In genomic region chr11:126062679-126063509, GRCh38 we compare ENCODE assay signal across 1 cellular context.
A peak's percentile ranks its signal among the peaks of the same experiment; 100 is the strongest.
TF ChIP-seq lines count a peak whose summit lies in the region.

A gene with protein sequence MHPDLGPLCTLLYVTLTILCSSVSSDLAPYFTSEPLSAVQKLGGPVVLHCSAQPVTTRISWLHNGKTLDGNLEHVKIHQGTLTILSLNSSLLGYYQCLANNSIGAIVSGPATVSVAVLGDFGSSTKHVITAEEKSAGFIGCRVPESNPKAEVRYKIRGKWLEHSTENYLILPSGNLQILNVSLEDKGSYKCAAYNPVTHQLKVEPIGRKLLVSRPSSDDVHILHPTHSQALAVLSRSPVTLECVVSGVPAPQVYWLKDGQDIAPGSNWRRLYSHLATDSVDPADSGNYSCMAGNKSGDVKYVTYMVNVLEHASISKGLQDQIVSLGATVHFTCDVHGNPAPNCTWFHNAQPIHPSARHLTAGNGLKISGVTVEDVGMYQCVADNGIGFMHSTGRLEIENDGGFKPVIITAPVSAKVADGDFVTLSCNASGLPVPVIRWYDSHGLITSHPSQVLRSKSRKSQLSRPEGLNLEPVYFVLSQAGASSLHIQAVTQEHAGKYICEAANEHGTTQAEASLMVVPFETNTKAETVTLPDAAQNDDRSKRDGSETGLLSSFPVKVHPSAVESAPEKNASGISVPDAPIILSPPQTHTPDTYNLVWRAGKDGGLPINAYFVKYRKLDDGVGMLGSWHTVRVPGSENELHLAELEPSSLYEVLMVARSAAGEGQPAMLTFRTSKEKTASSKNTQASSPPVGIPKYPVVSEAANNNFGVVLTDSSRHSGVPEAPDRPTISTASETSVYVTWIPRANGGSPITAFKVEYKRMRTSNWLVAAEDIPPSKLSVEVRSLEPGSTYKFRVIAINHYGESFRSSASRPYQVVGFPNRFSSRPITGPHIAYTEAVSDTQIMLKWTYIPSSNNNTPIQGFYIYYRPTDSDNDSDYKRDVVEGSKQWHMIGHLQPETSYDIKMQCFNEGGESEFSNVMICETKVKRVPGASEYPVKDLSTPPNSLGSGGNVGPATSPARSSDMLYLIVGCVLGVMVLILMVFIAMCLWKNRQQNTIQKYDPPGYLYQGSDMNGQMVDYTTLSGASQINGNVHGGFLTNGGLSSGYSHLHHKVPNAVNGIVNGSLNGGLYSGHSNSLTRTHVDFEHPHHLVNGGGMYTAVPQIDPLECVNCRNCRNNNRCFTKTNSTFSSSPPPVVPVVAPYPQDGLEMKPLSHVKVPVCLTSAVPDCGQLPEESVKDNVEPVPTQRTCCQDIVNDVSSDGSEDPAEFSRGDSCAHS (N-terminal part only) (minus strand): TSS chr11:126062866. CDS start chr11:126023476, 39,390 bp downstream.

TF ChIP-seq in K562, 482 proteins besides CTCF, POLR2A, EP300 and RAD21 (continued from another document and continues in another):
- TF ChIP-seq ZNF398 (CRISPR knock-in tag; IDR thresholded peaks at IDR 0.05), result no peak
- no peak for TF ChIP-seq RBBP5 (IDR thresholded peaks at IDR 0.05; ENCODE audit: borderline replicate concordance, insufficient read depth, low read length, poor library complexity, severe bottlenecking)
- no peak for TF ChIP-seq TAF9B (IDR thresholded peaks at IDR 0.05; ENCODE audit: partially characterized antibody)
- no peak for TF ChIP-seq CREB3 (tag; conservative IDR thresholded peaks at IDR 0.05; ENCODE audit: low read depth)
- TF ChIP-seq ZNF644 (tag; IDR thresholded peaks at IDR 0.05; ENCODE audit: low read depth), result no peak
- TF ChIP-seq HCFC1 (IDR thresholded peaks at IDR 0.05; ENCODE audit: low read depth, low read length), result peak; percentile 20; the same call in 1 of the 2 replicates
- no peak for TF ChIP-seq LCOR (CRISPR knock-in tag; IDR thresholded peaks at IDR 0.05)
- TF ChIP-seq ZBTB17 (CRISPR knock-in tag; IDR thresholded peaks at IDR 0.05), result peak; percentile 48; the same call in 1 of the 2 replicates
- TF ChIP-seq NR3C1 (CRISPR knock-in tag; IDR thresholded peaks at IDR 0.05), result no peak
- TF ChIP-seq SMARCA4 (IDR thresholded peaks at IDR 0.05), result no peak
- TF ChIP-seq RAD51 (IDR thresholded peaks at IDR 0.05; ENCODE audit: borderline replicate concordance, low read depth), result no peak
- TF ChIP-seq PYGO2 (tag; IDR thresholded peaks at IDR 0.05), result peak; percentile 34; the same call in 1 of the 2 replicates
- peak; percentile 68; the same call in 1 of the 2 replicates for TF ChIP-seq ZEB2 (IDR thresholded peaks at IDR 0.05)
- TF ChIP-seq ZBTB34 (CRISPR knock-in tag; IDR thresholded peaks at IDR 0.05), result no peak
- TF ChIP-seq SUPT5H (IDR thresholded peaks at IDR 0.05), result no peak
- no peak for TF ChIP-seq DDX20 (tag; IDR thresholded peaks at IDR 0.05; ENCODE audit: low read depth)
- TF ChIP-seq NR2C2 (CRISPR knock-in tag; IDR thresholded peaks at IDR 0.05), result no peak
- TF ChIP-seq NR2C2 (tag; IDR thresholded peaks at IDR 0.05), result peak; percentile 72
- no peak for TF ChIP-seq RBM34 (IDR thresholded peaks at IDR 0.05; ENCODE audit: borderline replicate concordance, insufficient read depth, low read length)
- TF ChIP-seq NFIX (CRISPR knock-in tag; IDR thresholded peaks at IDR 0.05; ENCODE audit: low read depth), result peak; percentile 87
- no peak for TF ChIP-seq SIRT6 (IDR thresholded peaks at IDR 0.05; ENCODE audit: low read depth, low read length)
- TF ChIP-seq, protein P1, sequence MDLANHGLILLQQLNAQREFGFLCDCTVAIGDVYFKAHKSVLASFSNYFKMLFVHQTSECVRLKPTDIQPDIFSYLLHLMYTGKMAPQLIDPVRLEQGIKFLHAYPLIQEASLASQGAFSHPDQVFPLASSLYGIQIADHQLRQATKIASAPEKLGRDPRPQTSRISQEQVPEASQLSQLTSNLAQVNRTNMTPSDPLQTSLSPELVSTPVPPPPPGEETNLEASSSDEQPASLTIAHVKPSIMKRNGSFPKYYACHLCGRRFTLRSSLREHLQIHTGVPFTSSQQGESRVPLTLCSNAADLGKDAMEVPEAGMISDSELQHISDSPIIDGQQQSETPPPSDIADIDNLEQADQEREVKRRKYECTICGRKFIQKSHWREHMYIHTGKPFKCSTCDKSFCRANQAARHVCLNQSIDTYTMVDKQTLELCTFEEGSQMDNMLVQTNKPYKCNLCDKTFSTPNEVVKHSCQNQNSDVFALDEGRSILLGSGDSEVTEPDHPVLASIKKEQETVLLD (IDR thresholded peaks at IDR 0.05), result no peak
- no peak for TF ChIP-seq ADNP (tag; IDR thresholded peaks at IDR 0.05)
- peak; percentile 93; the same call in 1 of the 2 replicates for TF ChIP-seq RB1 (IDR thresholded peaks at IDR 0.05; ENCODE audit: low read depth)
- TF ChIP-seq THRB (CRISPR knock-in tag; conservative IDR thresholded peaks at IDR 0.05), result no peak
- peak; percentile 99 for TF ChIP-seq TOE1 (IDR thresholded peaks at IDR 0.05; ENCODE audit: borderline replicate concordance)
- TF ChIP-seq TOE1 (CRISPR knock-in tag; IDR thresholded peaks at IDR 0.05; ENCODE audit: borderline replicate concordance, low read depth), result no peak
- TF ChIP-seq, protein P2, sequence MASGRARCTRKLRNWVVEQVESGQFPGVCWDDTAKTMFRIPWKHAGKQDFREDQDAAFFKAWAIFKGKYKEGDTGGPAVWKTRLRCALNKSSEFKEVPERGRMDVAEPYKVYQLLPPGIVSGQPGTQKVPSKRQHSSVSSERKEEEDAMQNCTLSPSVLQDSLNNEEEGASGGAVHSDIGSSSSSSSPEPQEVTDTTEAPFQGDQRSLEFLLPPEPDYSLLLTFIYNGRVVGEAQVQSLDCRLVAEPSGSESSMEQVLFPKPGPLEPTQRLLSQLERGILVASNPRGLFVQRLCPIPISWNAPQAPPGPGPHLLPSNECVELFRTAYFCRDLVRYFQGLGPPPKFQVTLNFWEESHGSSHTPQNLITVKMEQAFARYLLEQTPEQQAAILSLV (tag; IDR thresholded peaks at IDR 0.05), result no peak
- TF ChIP-seq AFF1 (IDR thresholded peaks at IDR 0.05; ENCODE audit: low read depth in 1 of 2, partially characterized antibody in 2 of 2), result peak in 1 of 2 experiments; percentile 55
- TF ChIP-seq SIN3A (IDR thresholded peaks at IDR 0.05; ENCODE audit: borderline replicate concordance in 2 of 2, control insufficient read depth in 1 of 2, low read depth in 2 of 2, low read length in 2 of 2), result no peak
- TF ChIP-seq XRCC5 (IDR thresholded peaks at IDR 0.05; ENCODE audit: low read depth, low read length), result 0 out of 2 replicates have a peak, but pooled peaks have one; percentile 74
- TF ChIP-seq, protein P3, sequence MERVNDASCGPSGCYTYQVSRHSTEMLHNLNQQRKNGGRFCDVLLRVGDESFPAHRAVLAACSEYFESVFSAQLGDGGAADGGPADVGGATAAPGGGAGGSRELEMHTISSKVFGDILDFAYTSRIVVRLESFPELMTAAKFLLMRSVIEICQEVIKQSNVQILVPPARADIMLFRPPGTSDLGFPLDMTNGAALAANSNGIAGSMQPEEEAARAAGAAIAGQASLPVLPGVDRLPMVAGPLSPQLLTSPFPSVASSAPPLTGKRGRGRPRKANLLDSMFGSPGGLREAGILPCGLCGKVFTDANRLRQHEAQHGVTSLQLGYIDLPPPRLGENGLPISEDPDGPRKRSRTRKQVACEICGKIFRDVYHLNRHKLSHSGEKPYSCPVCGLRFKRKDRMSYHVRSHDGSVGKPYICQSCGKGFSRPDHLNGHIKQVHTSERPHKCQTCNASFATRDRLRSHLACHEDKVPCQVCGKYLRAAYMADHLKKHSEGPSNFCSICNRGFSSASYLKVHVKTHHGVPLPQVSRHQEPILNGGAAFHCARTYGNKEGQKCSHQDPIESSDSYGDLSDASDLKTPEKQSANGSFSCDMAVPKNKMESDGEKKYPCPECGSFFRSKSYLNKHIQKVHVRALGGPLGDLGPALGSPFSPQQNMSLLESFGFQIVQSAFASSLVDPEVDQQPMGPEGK (CRISPR knock-in tag; IDR thresholded peaks at IDR 0.05; ENCODE audit: borderline replicate concordance), result no peak
- no peak for TF ChIP-seq MIER1 (IDR thresholded peaks at IDR 0.05; ENCODE audit: low read depth)
- TF ChIP-seq ZNF121 (CRISPR knock-in tag; conservative IDR thresholded peaks at IDR 0.05), result no peak
- peak; percentile 22 for TF ChIP-seq FIP1L1 (IDR thresholded peaks at IDR 0.05; ENCODE audit: low read depth, low read length, poor library complexity, severe bottlenecking)
- no peak for TF ChIP-seq ZNF707 (CRISPR knock-in tag; conservative IDR thresholded peaks at IDR 0.05)
- no peak for TF ChIP-seq ZNF239 (CRISPR knock-in tag; IDR thresholded peaks at IDR 0.05)
- no peak for TF ChIP-seq BRF1 (IDR thresholded peaks at IDR 0.05; ENCODE audit: borderline replicate concordance, extremely low read depth, insufficient read length)
- TF ChIP-seq FOXP4 (CRISPR knock-in tag; IDR thresholded peaks at IDR 0.05; ENCODE audit: borderline replicate concordance), result no peak
- no peak for TF ChIP-seq CEBPB (tag; IDR thresholded peaks at IDR 0.05)
- no peak for TF ChIP-seq ZNF778 (CRISPR knock-in tag; IDR thresholded peaks at IDR 0.05)
- TF ChIP-seq ARID1B (IDR thresholded peaks at IDR 0.05), result peak; percentile 26; the same call in 1 of the 2 replicates
- no peak for TF ChIP-seq HDAC8 (tag; IDR thresholded peaks at IDR 0.05)
